Comparison of ENCODE assay signal across 11 cellular contexts in the genomic region with DNA sequence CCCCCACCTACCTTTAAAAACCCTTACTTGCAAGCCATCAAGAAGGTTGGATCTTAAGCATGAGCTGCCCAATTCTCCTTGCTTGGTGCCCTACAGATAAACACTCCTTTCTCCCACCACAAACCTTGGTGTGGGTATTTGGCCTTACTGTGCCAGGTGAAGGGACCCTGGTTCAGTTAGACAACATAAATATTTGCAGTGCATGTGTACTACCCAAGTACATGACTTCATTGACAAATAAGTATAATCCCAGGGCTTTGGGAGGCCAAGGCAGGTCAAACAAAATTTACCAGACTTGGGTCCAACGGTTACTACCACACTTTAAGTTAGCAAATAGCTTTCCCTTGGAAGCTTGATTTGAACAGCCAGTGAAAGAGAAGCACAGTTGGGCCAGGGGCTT.
"Had no signal": no experiment of that assay in that cellular context is flagged by ENCODE, and none has a peak within 500 bp of the region (broad histone marks: within the 10 kb centered on the region; RNA-seq: fewer than 3 reads in every experiment).

No MANE protein-coding gene starts in this region.

- FAIRE-seq: H1, H54 had no signal

- H3K27ac ChIP-seq: GM23248 had no signal

- H3K4me1 ChIP-seq: HAP-1 had no signal

- H3K9ac ChIP-seq: GM23248 had no signal

- H3K36me3 ChIP-seq: HAP-1 had no signal

- H3K9me3 ChIP-seq: HAP-1 had no signal

- H2AFZ ChIP-seq: GM23248 had no signal

- DNase-seq: GM23248, GOT3, H7, H9, HCEC 1CT, HFFc6 had no signal

- ATAC-seq: GM23338, HCT116 had no signal

- H3K4me2 ChIP-seq: GM23338 had no signal

- H3K4me3 ChIP-seq: GM23248, GM23338, HAP-1 had no signal
